ENCODE assay signal across 20 cellular contexts in the genomic region with DNA sequence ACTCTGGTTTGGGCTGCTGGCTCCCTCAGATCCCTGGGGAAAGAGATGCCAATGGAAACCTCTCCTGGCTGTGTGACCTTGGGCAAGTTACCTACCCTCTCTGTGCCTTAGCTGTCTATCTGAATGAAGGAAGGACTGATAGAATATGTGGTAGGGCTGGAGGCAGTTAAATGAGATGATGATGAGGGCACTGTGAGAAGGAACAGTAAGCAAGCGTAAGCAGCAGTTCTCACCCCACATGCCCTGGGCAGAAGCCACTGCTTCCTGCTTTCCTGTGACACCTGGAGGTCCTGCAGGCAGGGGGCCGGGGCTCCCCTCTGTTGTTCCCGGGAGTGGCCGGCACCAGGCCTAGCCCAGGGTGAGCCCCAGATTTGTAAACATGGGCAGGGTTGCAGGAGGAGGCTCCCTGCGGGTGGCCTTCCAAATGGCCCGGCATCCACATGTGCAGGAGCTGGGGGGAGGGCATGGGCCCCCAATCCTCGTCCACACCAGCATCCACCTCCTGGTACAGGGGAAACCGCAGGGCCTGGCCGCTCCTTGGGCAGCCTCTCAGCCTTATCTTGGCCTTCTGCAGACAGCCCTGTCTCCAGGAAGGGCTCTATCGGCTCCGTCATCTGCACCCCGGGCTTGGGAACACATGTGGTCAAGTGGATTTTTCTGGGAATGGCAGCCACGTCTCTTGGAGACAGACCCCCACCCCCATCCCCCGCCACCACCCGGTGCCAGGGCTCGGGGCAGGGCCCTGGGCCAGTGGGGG.
DNase-seq lines count a peak whose midpoint lies in the region; TF ChIP-seq lines count a peak whose summit lies in the region.
"Had no signal": no experiment of that assay in that cellular context is flagged by ENCODE, and none has a peak within 500 bp of the region (broad histone marks: within the 10 kb centered on the region; RNA-seq: fewer than 3 reads in every experiment).

No MANE protein-coding gene starts in this region.

- H3K27ac Mint-ChIP-seq in CD8-positive, alpha-beta memory T cell = no peak overlapping the region
- no peak overlapping the region for H3K27ac Mint-ChIP-seq in neural progenitor cell
- H3K27ac Mint-ChIP-seq: activated CD8-positive, alpha-beta memory T cell treated with anti-CD3 and anti-CD28 coated beads, Interleukin-2, amount 10 ng/mL, durations not matched to agents 7 days and 5 days; activated naive CD8-positive, alpha-beta T cell; activated T-helper 17 cell treated with anti-CD3 and anti-CD28 coated beads, Interleukin-2, amount 50 U/mL, for 72 hours; nephron progenitor cell; type B pancreatic cell had no signal

- H3K9ac ChIP-seq in muscle layer of colon (ENCODE audit: low read length) (no peak overlapping the region), GM23248 (no peak overlapping the region), neural progenitor cell (no peak overlapping the region)

- H3K27me3 Mint-ChIP-seq in CD8-positive, alpha-beta memory T cell = peaks cover 8 to 26% of the 10 kb centered on the region in 2 donors
- H3K27me3 Mint-ChIP-seq in neural progenitor cell (ENCODE audit: insufficient read depth, low read depth) = peaks cover 14% of the 10 kb centered on the region
- H3K27me3 Mint-ChIP-seq: type B pancreatic cell had no signal

- H4K20me1 ChIP-seq in GM23248 (ENCODE audit: insufficient read depth) = no peaks in the 10 kb centered on the region
- H4K20me1 ChIP-seq in neural progenitor cell (ENCODE audit: low read depth) = no peaks in the 10 kb centered on the region

- H3K4me2 ChIP-seq in GM23248 (ENCODE audit: unreplicated experiment) (no peak overlapping the region), neural progenitor cell (no peak overlapping the region)

- no peaks in the 10 kb centered on the region for H3K27me3 ChIP-seq in CD8-positive, alpha-beta memory T cell (ENCODE audit: insufficient read depth, low read length, poor library complexity, severe bottlenecking)
- H3K27me3 ChIP-seq in muscle layer of colon (ENCODE audit: control insufficient read depth in 1 of 2, insufficient read depth in 2 of 2, low read length in 2 of 2) = no peaks in the 10 kb centered on the region
- no peaks in the 10 kb centered on the region for H3K27me3 ChIP-seq in GM23248 (replicated peaks; ENCODE audit: insufficient read depth)
- H3K27me3 ChIP-seq in neural progenitor cell = no peaks in the 10 kb centered on the region
- H3K27me3 ChIP-seq: colonic mucosa had no signal

- no peak overlapping the region for H3K4me3 ChIP-seq in CD8-positive, alpha-beta memory T cell (ENCODE audit: low read length)
- H3K4me3 ChIP-seq in astrocyte of the spinal cord (ENCODE audit: low read depth, low read length) = no peak overlapping the region
- no peak overlapping the region for H3K4me3 ChIP-seq in muscle layer of colon (ENCODE audit: low read depth in 1 of 2, low read length in 2 of 2)
- H3K4me3 ChIP-seq in GM23248 = no peak overlapping the region
- no peak overlapping the region for H3K4me3 ChIP-seq in neural progenitor cell
- H3K4me3 ChIP-seq: colonic mucosa had no signal

- H3K79me2 ChIP-seq in GM23248 (ENCODE audit: insufficient read depth) (peaks cover 96% of the 10 kb centered on the region), neural progenitor cell (ENCODE audit: low read depth) (no peaks in the 10 kb centered on the region)

- H3K9me3 ChIP-seq in CD8-positive, alpha-beta memory T cell (ENCODE audit: low read length) = no peaks in the 10 kb centered on the region
- no peaks in the 10 kb centered on the region for H3K9me3 ChIP-seq in muscle layer of colon (ENCODE audit: low read length)
- H3K9me3 ChIP-seq in GM23248 (ENCODE audit: low read depth) = no peaks in the 10 kb centered on the region
- no peaks in the 10 kb centered on the region for H3K9me3 ChIP-seq in neural progenitor cell (ENCODE audit: low read depth)
- H3K9me3 ChIP-seq: colonic mucosa had no signal

- no peaks in the 10 kb centered on the region for H3K4me1 ChIP-seq in CD8-positive, alpha-beta memory T cell (ENCODE audit: insufficient read depth, low read length)
- peaks cover 78% of the 10 kb centered on the region for H3K4me1 ChIP-seq in muscle layer of colon (ENCODE audit: insufficient read depth, low read length)
- peaks cover 38% of the 10 kb centered on the region for H3K4me1 ChIP-seq in GM23248 (ENCODE audit: insufficient read depth)
- H3K4me1 ChIP-seq in neural progenitor cell = peaks cover 9% of the 10 kb centered on the region

- DNase-seq in CD8-positive, alpha-beta memory T cell = no peak
- DNase-seq in OCI-M1 (lab: John Stamatoyannopoulos, UW) (peak; percentile 87), astrocyte of the spinal cord (ENCODE audit: low read depth, low spot score) (peak; percentile 29), GM23248 (no peak), NCI-H2029 (lab: John Stamatoyannopoulos, UW) (no peak), neural progenitor cell (ENCODE audit: low spot score) (no peak), NCI-H2196 (lab: John Stamatoyannopoulos, UW; ENCODE audit: unreplicated experiment) (no peak)
- DNase-seq: activated CD8-positive, alpha-beta memory T cell treated with anti-CD3 and anti-CD28 coated beads, Interleukin-2, amount 10 ng/mL, durations not matched to agents 7 days and 5 days; colonic mucosa; HCEC 1CT; midbrain; NCI-H1694; NCI-H226; nephron progenitor cell; stimulated activated naive CD4-positive, alpha-beta T cell treated with Interleukin-2 at 50 U/mL for 16 hours; T1000 had no signal

- 74 to 78% methylated on average over 15 to 16 of the region's 16 CpGs for WGBS in GM23248 (ENCODE audit: low coverage in 1 of 2, low lambda C conversion rate in 2 of 2, missing lambda C conversion rate in 2 of 2), 2 experiments

- in situ Hi-C loops in astrocyte of the spinal cord (cut with HindIII; ENCODE audit: low sequenced_read_pairs) = no loop called here
- in situ Hi-C loops in GM23248 (cut with MboI) = no loop called here

- no peaks in the 10 kb centered on the region for H3K9me2 ChIP-seq in GM23248 (ENCODE audit: insufficient read depth)

- no peaks in the 10 kb centered on the region for H3K4me1 Mint-ChIP-seq in CD8-positive, alpha-beta memory T cell
- H3K4me1 Mint-ChIP-seq in neural progenitor cell = peaks cover 33% of the 10 kb centered on the region
- H3K4me1 Mint-ChIP-seq: activated T-helper 17 cell treated with anti-CD3 and anti-CD28 coated beads, Interleukin-2, amount 50 U/mL, for 72 hours had no signal

- H3K9me3 Mint-ChIP-seq in CD8-positive, alpha-beta memory T cell = no peaks in the 10 kb centered on the region
- H3K9me3 Mint-ChIP-seq in neural progenitor cell = no peaks in the 10 kb centered on the region
- H3K9me3 Mint-ChIP-seq: activated T-helper 17 cell treated with anti-CD3 and anti-CD28 coated beads, Interleukin-2, amount 50 U/mL, for 72 hours; nephron progenitor cell; type B pancreatic cell had no signal

- peak overlapping the region; percentile 38 for H3K27ac ChIP-seq in CD8-positive, alpha-beta memory T cell (ENCODE audit: low read depth, low read length)
- H3K27ac ChIP-seq in muscle layer of colon (ENCODE audit: low read depth, low read length) = peak overlapping the region; percentile 66
- no peak overlapping the region for H3K27ac ChIP-seq in GM23248
- no peak overlapping the region for H3K27ac ChIP-seq in neural progenitor cell
- H3K27ac ChIP-seq: colonic mucosa had no signal

- H3K36me3 ChIP-seq in CD8-positive, alpha-beta memory T cell (ENCODE audit: insufficient read depth, low read length) = no peaks in the 10 kb centered on the region
- no peaks in the 10 kb centered on the region for H3K36me3 ChIP-seq in muscle layer of colon (ENCODE audit: insufficient read depth, low read length)
- H3K36me3 ChIP-seq in GM23248 (ENCODE audit: low read depth) = no peaks in the 10 kb centered on the region
- no peaks in the 10 kb centered on the region for H3K36me3 ChIP-seq in neural progenitor cell
- H3K36me3 ChIP-seq: colonic mucosa had no signal

- no peak for TF ChIP-seq CTCF in astrocyte of the spinal cord (IDR thresholded peaks at IDR 0.05; ENCODE audit: low read depth, low read length)
- no peak for TF ChIP-seq CTCF in neural progenitor cell (IDR thresholded peaks at IDR 0.05)

- POLR2A ChIA-PET in CD8-positive, alpha-beta memory T cell (lab: Charles Lee) = no interaction called here

- H3K4me3 Mint-ChIP-seq in CD8-positive, alpha-beta memory T cell = no peak overlapping the region
- no peak overlapping the region for H3K4me3 Mint-ChIP-seq in neural progenitor cell
- H3K4me3 Mint-ChIP-seq: activated CD8-positive, alpha-beta memory T cell treated with anti-CD3 and anti-CD28 coated beads, Interleukin-2, amount 10 ng/mL, durations not matched to agents 7 days and 5 days; activated naive CD8-positive, alpha-beta T cell; activated T-helper 17 cell treated with anti-CD3 and anti-CD28 coated beads, Interleukin-2, amount 50 U/mL, for 72 hours; nephron progenitor cell; type B pancreatic cell had no signal

- H2AFZ ChIP-seq in GM23248 (no peak overlapping the region), neural progenitor cell (replicated peaks) (no peak overlapping the region)

- CTCF ChIA-PET in CD8-positive, alpha-beta memory T cell (lab: Charles Lee) = no interaction called here

- peaks cover 15% of the 10 kb centered on the region for H3F3A ChIP-seq in GM23248 (ENCODE audit: insufficient read depth)
- H3F3A ChIP-seq in neural progenitor cell (ENCODE audit: low read depth) = peaks cover 6% of the 10 kb centered on the region

- no peaks in the 10 kb centered on the region for H3K36me3 Mint-ChIP-seq in CD8-positive, alpha-beta memory T cell
- H3K36me3 Mint-ChIP-seq in neural progenitor cell = no peaks in the 10 kb centered on the region
- H3K36me3 Mint-ChIP-seq: activated CD8-positive, alpha-beta memory T cell treated with anti-CD3 and anti-CD28 coated beads, Interleukin-2, amount 10 ng/mL, durations not matched to agents 7 days and 5 days; activated naive CD8-positive, alpha-beta T cell; type B pancreatic cell had no signal

Comparison
In these comparisons a context has a peak if more than half of its experiments do, and no peak if none do; other contexts are left out.
1. DNase-seq: peak in OCI-M1 (single experiment) and astrocyte of the spinal cord (single experiment); none in CD8-positive, alpha-beta memory T cell (0 of 5), GM23248 (single experiment), NCI-H2029 (single experiment), neural progenitor cell (single experiment) and NCI-H2196 (single experiment).
2. H3K27ac ChIP-seq: peak in CD8-positive, alpha-beta memory T cell (single experiment) and muscle layer of colon (single experiment); none in GM23248 (single experiment) and neural progenitor cell (single experiment).